In the genomic region with DNA sequence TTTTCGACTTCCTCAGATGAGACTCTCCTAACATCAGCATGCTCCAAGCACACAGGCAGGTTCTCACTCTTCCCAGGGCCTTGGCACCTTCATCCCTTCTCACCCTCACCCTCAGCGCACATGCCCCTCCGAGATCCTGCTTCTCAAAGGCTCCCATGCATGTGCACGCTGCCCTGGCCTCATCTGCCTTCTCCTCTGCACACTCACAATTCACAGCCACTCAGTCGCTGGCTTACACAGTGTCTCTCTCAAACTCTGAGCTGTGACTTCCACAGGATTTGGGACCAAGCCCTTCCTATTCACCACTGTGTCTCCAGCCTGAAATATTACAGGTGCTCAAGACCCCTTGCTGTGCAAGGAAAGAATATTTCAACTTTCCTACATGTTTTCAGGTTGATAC, we compare ENCODE assay signal across 20 cellular contexts. TPM values are rescaled to one million over a fixed set of nuclear protein-coding genes. Genes with fewer than 3 reads are reported as not detected.
DNase-seq lines count a peak whose midpoint lies in the region; ATAC-seq and TF ChIP-seq lines count a peak whose summit lies in the region.
"Had no signal": no experiment of that assay in that cellular context is flagged by ENCODE, and none has a peak within 500 bp of the region (broad histone marks: within the 10 kb centered on the region; RNA-seq: fewer than 3 reads in every experiment).

No MANE protein-coding gene starts in this region.

- H3K4me1 ChIP-seq in esophagus muscularis mucosa: peaks cover 0 to 5% (median 0%) of the 10 kb centered on the region in 4 donors

- H3K27me3 Mint-ChIP-seq in activated CD8-positive, alpha-beta T cell treated with anti-CD3 and anti-CD28 coated beads, Interleukin-2, amount 10 ng/mL, durations not matched to agents 7 days and 5 days (ENCODE audit: low read depth): no peaks in the 10 kb centered on the region
- H3K27me3 Mint-ChIP-seq in activated CD8-positive, alpha-beta T cell treated with anti-CD3 and anti-CD28 coated beads for 36 hours: no peaks in the 10 kb centered on the region
- H3K27me3 Mint-ChIP-seq in T-helper 17 cell: no peaks in the 10 kb centered on the region
- H3K27me3 Mint-ChIP-seq in progenitor cell of endocrine pancreas: no peaks in the 10 kb centered on the region
- no peaks in the 10 kb centered on the region for H3K27me3 Mint-ChIP-seq in glutamatergic neuron (ENCODE audit: unreplicated experiment)
- H3K27me3 Mint-ChIP-seq: B cell; CD4-positive, CD25-positive, alpha-beta regulatory T cell; CD8-positive, alpha-beta memory T cell had no signal

- no peak overlapping the region for H3K4me3 Mint-ChIP-seq in activated CD8-positive, alpha-beta T cell treated with anti-CD3 and anti-CD28 coated beads, Interleukin-2, amount 10 ng/mL, durations not matched to agents 7 days and 5 days
- H3K4me3 Mint-ChIP-seq in activated CD8-positive, alpha-beta T cell treated with anti-CD3 and anti-CD28 coated beads for 36 hours: no peak overlapping the region
- no peak overlapping the region for H3K4me3 Mint-ChIP-seq in T-helper 17 cell
- H3K4me3 Mint-ChIP-seq in progenitor cell of endocrine pancreas (ENCODE audit: low read depth): no peak overlapping the region
- no peak overlapping the region for H3K4me3 Mint-ChIP-seq in glutamatergic neuron (ENCODE audit: unreplicated experiment)
- H3K4me3 Mint-ChIP-seq: B cell; CD4-positive, CD25-positive, alpha-beta regulatory T cell; CD8-positive, alpha-beta memory T cell had no signal

- H3K9me3 ChIP-seq in T-helper 17 cell (ENCODE audit: control insufficient read depth, low read length, poor library complexity, severe bottlenecking) (no peaks in the 10 kb centered on the region), esophagus muscularis mucosa (no peaks in the 10 kb centered on the region)
- H3K9me3 ChIP-seq: BLaER1 had no signal

- peaks cover 12% of the 10 kb centered on the region for H3K4me1 Mint-ChIP-seq in activated CD8-positive, alpha-beta T cell treated with anti-CD3 and anti-CD28 coated beads, Interleukin-2, amount 10 ng/mL, durations not matched to agents 7 days and 5 days (ENCODE audit: low read depth)
- H3K4me1 Mint-ChIP-seq in activated CD8-positive, alpha-beta T cell treated with anti-CD3 and anti-CD28 coated beads for 36 hours (ENCODE audit: low read depth): peaks cover 5% of the 10 kb centered on the region
- H3K4me1 Mint-ChIP-seq in T-helper 17 cell (peaks cover 5% of the 10 kb centered on the region), progenitor cell of endocrine pancreas (ENCODE audit: low read depth) (no peaks in the 10 kb centered on the region), glutamatergic neuron (ENCODE audit: low read depth, unreplicated experiment) (peaks cover 5% of the 10 kb centered on the region)
- H3K4me1 Mint-ChIP-seq: B cell had no signal

- TF ChIP-seq EP300 in esophagus muscularis mucosa (IDR thresholded peaks at IDR 0.05): no peak

- peaks cover 16 to 55% (median 33%) of the 10 kb centered on the region in 4 donors for H3K36me3 ChIP-seq in esophagus muscularis mucosa

- no peak for TF ChIP-seq POLR2A in esophagus muscularis mucosa (IDR thresholded peaks at IDR 0.05; ENCODE audit: low read depth)

- DNase-seq in activated CD8-positive, alpha-beta T cell treated with anti-CD3 and anti-CD28 coated beads, Interleukin-2, amount 10 ng/mL, durations not matched to agents 7 days and 5 days: peak; percentile 12
- DNase-seq in activated CD8-positive, alpha-beta T cell treated with anti-CD3 and anti-CD28 coated beads for 36 hours: no peak
- DNase-seq in T-helper 17 cell (no peak), esophagus muscularis mucosa (ENCODE audit: extremely low spot score) (peak; percentile 55), progenitor cell of endocrine pancreas (ENCODE audit: low spot score, unreplicated experiment) (no peak), OCI-M1 (lab: John Stamatoyannopoulos, UW) (no peak), glutamatergic neuron (no peak)
- DNase-seq: Calu3; CD4-positive, CD25-positive, alpha-beta regulatory T cell; CD8-positive, alpha-beta memory T cell; DMS53; DMS79 treated with DMSO at 0.1 percent for 48 hours; GF-D8; GOT3; HCEC 1CT had no signal

- no peak overlapping the region for H3K27ac Mint-ChIP-seq in activated CD8-positive, alpha-beta T cell treated with anti-CD3 and anti-CD28 coated beads, Interleukin-2, amount 10 ng/mL, durations not matched to agents 7 days and 5 days
- no peak overlapping the region for H3K27ac Mint-ChIP-seq in activated CD8-positive, alpha-beta T cell treated with anti-CD3 and anti-CD28 coated beads for 36 hours
- H3K27ac Mint-ChIP-seq in T-helper 17 cell (peak overlapping the region; percentile 81), progenitor cell of endocrine pancreas (peak overlapping the region; percentile 44), glutamatergic neuron (ENCODE audit: unreplicated experiment) (no peak overlapping the region)
- H3K27ac Mint-ChIP-seq: B cell had no signal

- no peaks in the 10 kb centered on the region for H3K9me3 Mint-ChIP-seq in activated CD8-positive, alpha-beta T cell treated with anti-CD3 and anti-CD28 coated beads, Interleukin-2, amount 10 ng/mL, durations not matched to agents 7 days and 5 days (ENCODE audit: insufficient read depth)
- H3K9me3 Mint-ChIP-seq in activated CD8-positive, alpha-beta T cell treated with anti-CD3 and anti-CD28 coated beads for 36 hours: no peaks in the 10 kb centered on the region
- no peaks in the 10 kb centered on the region for H3K9me3 Mint-ChIP-seq in progenitor cell of endocrine pancreas (ENCODE audit: low read depth)
- H3K9me3 Mint-ChIP-seq in glutamatergic neuron (ENCODE audit: unreplicated experiment): no peaks in the 10 kb centered on the region
- H3K9me3 Mint-ChIP-seq: CD8-positive, alpha-beta memory T cell had no signal

- 97% methylated on average over 5 of the region's 5 CpGs for WGBS in esophagus muscularis mucosa

- no peaks in the 10 kb centered on the region for H3K27me3 ChIP-seq in esophagus muscularis mucosa
- H3K27me3 ChIP-seq: BLaER1 had no signal

- POLR2A ChIA-PET in activated CD8-positive, alpha-beta T cell treated with anti-CD3 and anti-CD28 coated beads, Interleukin-2, amount 10 ng/mL, durations not matched to agents 7 days and 5 days (lab: Charles Lee): no interaction called here
- POLR2A ChIA-PET in activated CD8-positive, alpha-beta T cell treated with anti-CD3 and anti-CD28 coated beads for 36 hours (lab: Charles Lee): no interaction called here

- intact Hi-C loops in activated CD8-positive, alpha-beta T cell treated with anti-CD3 and anti-CD28 coated beads for 36 hours (cut with micrococcal nuclease): no loop called here
- intact Hi-C loops in esophagus muscularis mucosa (cut with DNase I): no loop called here

- no peak overlapping the region for H3K4me3 ChIP-seq in esophagus muscularis mucosa
- H3K4me3 ChIP-seq: BLaER1 had no signal

- no peak for ATAC-seq in activated CD8-positive, alpha-beta T cell treated with anti-CD3 and anti-CD28 coated beads, Interleukin-2, amount 10 ng/mL, durations not matched to agents 7 days and 5 days
- no peak for ATAC-seq in activated CD8-positive, alpha-beta T cell treated with anti-CD3 and anti-CD28 coated beads for 36 hours
- ATAC-seq in T-helper 17 cell (no peak), HG03280 (IDR thresholded peaks at IDR 0.05; ENCODE audit: unreplicated experiment) (no peak)

- H3K36me3 Mint-ChIP-seq in activated CD8-positive, alpha-beta T cell treated with anti-CD3 and anti-CD28 coated beads, Interleukin-2, amount 10 ng/mL, durations not matched to agents 7 days and 5 days (ENCODE audit: low read depth): peaks cover 11% of the 10 kb centered on the region
- peaks cover 32% of the 10 kb centered on the region for H3K36me3 Mint-ChIP-seq in activated CD8-positive, alpha-beta T cell treated with anti-CD3 and anti-CD28 coated beads for 36 hours (ENCODE audit: low read depth)
- peaks cover 15% of the 10 kb centered on the region for H3K36me3 Mint-ChIP-seq in T-helper 17 cell (ENCODE audit: low read depth)
- H3K36me3 Mint-ChIP-seq in progenitor cell of endocrine pancreas (ENCODE audit: insufficient read depth): peaks cover 23% of the 10 kb centered on the region
- peaks cover 4% of the 10 kb centered on the region for H3K36me3 Mint-ChIP-seq in glutamatergic neuron (ENCODE audit: unreplicated experiment)

- CTCF ChIA-PET in activated CD8-positive, alpha-beta T cell treated with anti-CD3 and anti-CD28 coated beads, Interleukin-2, amount 10 ng/mL, durations not matched to agents 7 days and 5 days (lab: Charles Lee): no interaction called here
- CTCF ChIA-PET in activated CD8-positive, alpha-beta T cell treated with anti-CD3 and anti-CD28 coated beads for 36 hours (lab: Charles Lee): no interaction called here

- no peak overlapping the region for H3K27ac ChIP-seq in esophagus muscularis mucosa (replicated peaks in 1 of 4)
- H3K27ac ChIP-seq: 22Rv1, BLaER1, C4-2B had no signal

- no peak for TF ChIP-seq CTCF in activated CD8-positive, alpha-beta T cell treated with anti-CD3 and anti-CD28 coated beads for 36 hours (IDR thresholded peaks at IDR 0.05)
- TF ChIP-seq CTCF in esophagus muscularis mucosa (IDR thresholded peaks at IDR 0.05) (no peak), progenitor cell of endocrine pancreas (IDR thresholded peaks at IDR 0.05; ENCODE audit: unreplicated experiment) (no peak), glutamatergic neuron (IDR thresholded peaks at IDR 0.05; ENCODE audit: partially characterized antibody, unreplicated experiment) (no peak)

RNA-seq across cellular contexts. Expression of gene WDR27, which starts 30.3 kb away (rescaled TPM):
- 10 to 100 TPM; 22.9 to 25.3 TPM for total RNA-seq in activated CD8-positive, alpha-beta T cell treated with anti-CD3 and anti-CD28 coated beads, Interleukin-2, amount 10 ng/mL, durations not matched to agents 7 days and 5 days
- total RNA-seq in activated CD8-positive, alpha-beta T cell treated with anti-CD3 and anti-CD28 coated beads for 36 hours: 10 to 100 TPM; 48.8 to 49.6 TPM
- total RNA-seq in T-helper 17 cell (10 to 100 TPM; 25.7 to 26.0 TPM), esophagus muscularis mucosa (10 to 100 TPM in 3 of 4 donors, 1 to 10 TPM in 1; 9.3 to 18.4 (median 14.4) TPM), progenitor cell of endocrine pancreas (118 and 123 TPM in 2 replicates), glutamatergic neuron (ENCODE audit: unreplicated experiment) (64.8 TPM)

RNA-seq across cellular contexts. Expression of gene C6orf120, which starts 30.4 kb away (rescaled TPM):
- 10 to 100 TPM; 17.4 to 18.3 TPM for total RNA-seq in activated CD8-positive, alpha-beta T cell treated with anti-CD3 and anti-CD28 coated beads, Interleukin-2, amount 10 ng/mL, durations not matched to agents 7 days and 5 days
- 10 to 100 TPM; 14.2 to 16.3 TPM for total RNA-seq in activated CD8-positive, alpha-beta T cell treated with anti-CD3 and anti-CD28 coated beads for 36 hours
- total RNA-seq in T-helper 17 cell: 10 to 100 TPM; 16.3 to 17.8 TPM
- 10 to 100 TPM; 25.3 to 35.6 (median 31.2) TPM for total RNA-seq in esophagus muscularis mucosa
- total RNA-seq in progenitor cell of endocrine pancreas: 25.3 and 25.8 TPM in 2 replicates
- total RNA-seq in glutamatergic neuron (ENCODE audit: unreplicated experiment): 29.7 TPM

RNA-seq across cellular contexts. Expression of gene PHF10, which starts 52.7 kb away (rescaled TPM):
- total RNA-seq in activated CD8-positive, alpha-beta T cell treated with anti-CD3 and anti-CD28 coated beads, Interleukin-2, amount 10 ng/mL, durations not matched to agents 7 days and 5 days: 10 to 100 TPM; 49.0 to 50.5 TPM
- 10 to 100 TPM; 79.1 to 79.7 TPM for total RNA-seq in activated CD8-positive, alpha-beta T cell treated with anti-CD3 and anti-CD28 coated beads for 36 hours
- 10 to 100 TPM; 64.3 to 67.1 TPM for total RNA-seq in T-helper 17 cell
- total RNA-seq in esophagus muscularis mucosa: 10 to 100 TPM; 64.6 to 96.5 (median 78.0) TPM
- total RNA-seq in progenitor cell of endocrine pancreas: 103 and 105 TPM in 2 replicates
- total RNA-seq in glutamatergic neuron (ENCODE audit: unreplicated experiment): 21.2 TPM

Comparison
In these comparisons a context has a peak if more than half of its experiments do, and no peak if none do; other contexts are left out.
1. DNase-seq: peak in activated CD8-positive, alpha-beta T cell treated with anti-CD3 and anti-CD28 coated beads, Interleukin-2, amount 10 ng/mL, durations not matched to agents 7 days and 5 days (single experiment) and esophagus muscularis mucosa (single experiment); none in activated CD8-positive, alpha-beta T cell treated with anti-CD3 and anti-CD28 coated beads for 36 hours (single experiment), T-helper 17 cell (0 of 3), progenitor cell of endocrine pancreas (single experiment), OCI-M1 (single experiment) and glutamatergic neuron (single experiment).
2. H3K27ac Mint-ChIP-seq: peak in T-helper 17 cell (single experiment) and progenitor cell of endocrine pancreas (single experiment); none in activated CD8-positive, alpha-beta T cell treated with anti-CD3 and anti-CD28 coated beads, Interleukin-2, amount 10 ng/mL, durations not matched to agents 7 days and 5 days (single experiment), activated CD8-positive, alpha-beta T cell treated with anti-CD3 and anti-CD28 coated beads for 36 hours (single experiment) and glutamatergic neuron (single experiment).